32 cellular contexts compared by ENCODE assay signal in the genomic region with DNA sequence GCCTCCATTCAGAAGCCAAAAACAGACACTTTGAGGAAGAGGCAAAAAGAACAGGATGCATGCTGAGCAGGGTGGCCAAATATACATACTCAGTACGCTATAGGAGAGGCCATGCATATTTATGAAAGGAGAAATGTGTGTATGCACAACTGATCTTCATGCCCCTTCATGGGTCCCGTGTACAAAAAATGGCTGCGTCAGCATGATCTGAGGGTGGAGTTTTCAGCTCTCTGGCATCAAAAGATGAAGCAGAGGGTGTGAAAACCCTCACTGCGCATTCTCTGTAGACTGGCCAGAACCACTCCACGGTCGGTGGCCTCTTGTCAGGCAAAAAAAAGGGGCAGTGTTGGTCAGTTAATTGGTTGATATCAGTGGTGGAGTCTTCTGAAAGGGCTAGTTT. TPM values are rescaled to one million over a fixed set of nuclear protein-coding genes. Genes with fewer than 3 reads are reported as not detected.
"Had no signal": no experiment of that assay in that cellular context is flagged by ENCODE, and none has a peak within 500 bp of the region (broad histone marks: within the 10 kb centered on the region; RNA-seq: fewer than 3 reads in every experiment).

No MANE protein-coding gene starts in this region.

- H3K9me3 ChIP-seq: neutrophil, pancreas, psoas muscle, spleen, suprapubic skin, testis, tibial artery, transverse colon, upper lobe of right lung, uterus had no signal

- H3K27ac Mint-ChIP-seq: naive thymus-derived CD8-positive, alpha-beta T cell; natural killer cell treated with Interleukin-12 subunit alpha and Interleukin-12 subunit beta and Interleukin-15 and Interleukin-18, amount 100 ng/mL, for 72 hours; nephron progenitor cell; stimulated activated memory B cell treated with anti-CD40 and anti-IgM and Interleukin-4, amounts not matched to agents 10 μg/mL and 1 μg/mL and 100 μg/mL, for 72 hours; type B pancreatic cell had no signal

- ATAC-seq: naive thymus-derived CD8-positive, alpha-beta T cell; natural killer cell treated with Interleukin-12 subunit alpha and Interleukin-12 subunit beta and Interleukin-15 and Interleukin-18, amount 100 ng/mL, for 72 hours; pancreas; right cardiac atrium; sciatic nerve; stimulated activated memory B cell treated with anti-CD40 and anti-IgM and Interleukin-4, amounts not matched to agents 10 μg/mL and 1 μg/mL and 100 μg/mL, for 72 hours; stimulated activated naive CD8-positive, alpha-beta T cell treated with anti-CD3 and anti-CD28 coated beads, Interleukin-15, amount 100 ng/mL, for 72 hours; stimulated activated naive CD8-positive, alpha-beta T cell treated with anti-CD3 and anti-CD28 coated beads, Interleukin-15, Interleukin-2, amounts not matched to agents 100 U/mL and 50 U/mL, for 24 hours; upper lobe of right lung had no signal

- H3K4me3 Mint-ChIP-seq: naive thymus-derived CD8-positive, alpha-beta T cell; natural killer cell treated with Interleukin-12 subunit alpha and Interleukin-12 subunit beta and Interleukin-15 and Interleukin-18, amount 100 ng/mL, for 72 hours; nephron progenitor cell; neural crest cell; stimulated activated memory B cell treated with anti-CD40 and anti-IgM and Interleukin-4, amounts not matched to agents 10 μg/mL and 1 μg/mL and 100 μg/mL, for 72 hours; stimulated activated naive CD8-positive, alpha-beta T cell treated with anti-CD3 and anti-CD28 coated beads, Interleukin-15, amount 100 ng/mL, for 72 hours; type B pancreatic cell had no signal

- H3K4me3 ChIP-seq: pancreas, psoas muscle, skin epidermis, smooth muscle cell, spleen, suprapubic skin, testis, tibial artery, transverse colon, upper lobe of right lung, uterus had no signal

- H3K9me3 Mint-ChIP-seq: naive thymus-derived CD8-positive, alpha-beta T cell; natural killer cell treated with Interleukin-12 subunit alpha and Interleukin-12 subunit beta and Interleukin-15 and Interleukin-18, amount 100 ng/mL, for 72 hours; stimulated activated memory B cell treated with anti-CD40 and anti-IgM and Interleukin-4, amounts not matched to agents 10 μg/mL and 1 μg/mL and 100 μg/mL, for 72 hours; stimulated activated naive CD8-positive, alpha-beta T cell treated with anti-CD3 and anti-CD28 coated beads, Interleukin-15, amount 100 ng/mL, for 72 hours; type B pancreatic cell had no signal

- H3K36me3 ChIP-seq: pancreas, uterus had no signal

- FAIRE-seq: pancreas had no signal

- H3K27ac ChIP-seq: neutrophil, pancreas, psoas muscle, skin epidermis, spleen, suprapubic skin, testis, tibial artery, transverse colon, upper lobe of right lung, uterus had no signal

- H3K27me3 ChIP-seq: neutrophil, pancreas, spleen, suprapubic skin, testis, tibial artery, transverse colon, upper lobe of right lung, uterus had no signal

- H3K4me2 ChIP-seq: smooth muscle cell had no signal

- H3K4me1 ChIP-seq: pancreas, psoas muscle, spleen, suprapubic skin, testis, tibial artery, transverse colon, upper lobe of right lung, uterus had no signal

- DNase-seq: naive thymus-derived CD8-positive, alpha-beta T cell; nephron progenitor cell; nucleus accumbens; pancreas; psoas muscle; right cardiac atrium; spleen; stimulated activated CD4-positive, alpha-beta T cell treated with anti-CD3 and anti-CD28 coated beads, Interleukin-12 subunit alpha, Interleukin-12 subunit beta, amount 100 ng/mL, for 4 hours; stimulated activated CD4-positive, alpha-beta T cell treated with anti-CD3 and anti-CD28 coated beads, Interleukin-1b, Interleukin-23, amount 100 ng/mL, for 48 hours; stimulated activated CD4-positive, alpha-beta T cell treated with anti-CD3 and anti-CD28 coated beads, Interleukin-4, amount 100 ng/mL, for 1 hour; stimulated activated CD4-positive, alpha-beta T cell treated with anti-CD3 and anti-CD28 coated beads, Interleukin-4, amount 100 ng/mL, for 4 hours; stimulated activated CD8-positive, alpha-beta memory T cell treated with anti-CD3 and anti-CD28 coated beads, Interleukin-4, amount 100 ng/mL, for 48 hours; stimulated activated naive CD4-positive, alpha-beta T cell; stimulated activated naive CD8-positive, alpha-beta T cell treated with anti-CD3 and anti-CD28 coated beads, Interleukin-15, amount 100 ng/mL, for 72 hours; stimulated activated naive CD8-positive, alpha-beta T cell treated with anti-CD3 and anti-CD28 coated beads, Interleukin-15, Interleukin-2, amounts not matched to agents 100 U/mL and 50 U/mL, for 24 hours; substantia nigra; testis; tibial artery; transverse colon; upper lobe of right lung; uterus had no signal

- H3K4me1 Mint-ChIP-seq: naive thymus-derived CD8-positive, alpha-beta T cell; nephron progenitor cell; neural crest cell; stimulated activated memory B cell treated with anti-CD40 and anti-IgM and Interleukin-4, amounts not matched to agents 10 μg/mL and 1 μg/mL and 100 μg/mL, for 72 hours; stimulated activated naive CD8-positive, alpha-beta T cell treated with anti-CD3 and anti-CD28 coated beads, Interleukin-15, amount 100 ng/mL, for 72 hours had no signal

- H3K27me3 Mint-ChIP-seq: naive thymus-derived CD8-positive, alpha-beta T cell; natural killer cell treated with Interleukin-12 subunit alpha and Interleukin-12 subunit beta and Interleukin-15 and Interleukin-18, amount 100 ng/mL, for 72 hours; stimulated activated memory B cell treated with anti-CD40 and anti-IgM and Interleukin-4, amounts not matched to agents 10 μg/mL and 1 μg/mL and 100 μg/mL, for 72 hours; stimulated activated naive CD8-positive, alpha-beta T cell treated with anti-CD3 and anti-CD28 coated beads, Interleukin-15, amount 100 ng/mL, for 72 hours; type B pancreatic cell had no signal

- H3K36me3 Mint-ChIP-seq: natural killer cell treated with Interleukin-12 subunit alpha and Interleukin-12 subunit beta and Interleukin-15 and Interleukin-18, amount 100 ng/mL, for 72 hours had no signal

RNA-seq across cellular contexts. Expression of a gene that starts 35.4 kb away (rescaled TPM):
- total RNA-seq: naive thymus-derived CD8-positive, alpha-beta T cell; natural killer cell treated with Interleukin-12 subunit alpha and Interleukin-12 subunit beta and Interleukin-15 and Interleukin-18, amount 100 ng/mL, for 72 hours; omental fat pad; posterior vena cava; psoas muscle; sciatic nerve; smooth muscle cell; suprapubic skin; upper lobe of right lung had no signal
- polyA plus RNA-seq: naive thymus-derived CD8-positive, alpha-beta T cell had no signal
